Comparison of ENCODE assay signal across 29 cellular contexts in the genomic region with DNA sequence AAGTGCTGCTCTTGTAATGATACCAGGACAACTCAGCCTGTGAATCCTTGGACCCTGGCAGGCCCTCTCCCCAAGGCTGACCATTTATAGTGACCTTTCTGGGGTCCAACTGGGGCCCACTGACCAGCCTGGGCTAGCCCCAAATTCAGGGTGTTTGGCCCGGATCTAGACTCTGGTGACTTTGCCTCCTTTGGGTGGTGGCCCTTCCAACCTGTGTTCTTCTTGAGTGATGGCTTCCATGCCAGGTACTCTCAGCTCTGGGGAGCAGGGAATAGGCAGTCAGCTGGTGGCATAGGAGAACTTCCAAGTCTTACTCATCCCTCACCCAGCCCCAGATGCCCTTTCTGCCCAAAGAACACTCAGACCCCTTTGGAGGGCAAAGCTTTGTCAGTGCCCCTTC.
"Had no signal": no experiment of that assay in that cellular context is flagged by ENCODE, and none has a peak within 500 bp of the region (broad histone marks: within the 10 kb centered on the region; RNA-seq: fewer than 3 reads in every experiment).

No MANE protein-coding gene starts in this region.

- H3K36me3 Mint-ChIP-seq: activated CD4-positive, alpha-beta memory T cell treated with anti-CD3 and anti-CD28 coated beads for 36 hours; activated naive CD4-positive, alpha-beta T cell treated with anti-CD3 and anti-CD28 coated beads, Interleukin-2, amount 50 U/mL, for 72 hours; activated naive CD8-positive, alpha-beta T cell treated with anti-CD3 and anti-CD28 coated beads for 36 hours; T-cell had no signal

- ATAC-seq: activated CD8-positive, alpha-beta T cell treated with anti-CD3 and anti-CD28 coated beads for 36 hours; activated naive CD4-positive, alpha-beta T cell treated with anti-CD3 and anti-CD28 coated beads, Interleukin-2, amount 50 U/mL, for 72 hours; body of pancreas; T-cell; T-helper 17 cell had no signal

- H3K4me1 Mint-ChIP-seq: activated B cell treated with CpG ODN at 0.5 μM for 24 hours; activated CD4-positive, alpha-beta T cell treated with anti-CD3 and anti-CD28 coated beads, Interleukin-2, amount 10 ng/mL, durations not matched to agents 24 days and 14 days; activated naive CD8-positive, alpha-beta T cell treated with anti-CD3 and anti-CD28 coated beads for 36 hours; central memory CD8-positive, alpha-beta T cell; T-cell; T-helper 17 cell had no signal

- H3K4me3 Mint-ChIP-seq: activated B cell treated with CpG ODN at 0.5 μM for 24 hours; activated CD4-positive, alpha-beta memory T cell treated with anti-CD3 and anti-CD28 coated beads for 36 hours; activated CD4-positive, alpha-beta T cell treated with anti-CD3 and anti-CD28 coated beads, Interleukin-2, amount 10 ng/mL, durations not matched to agents 24 days and 14 days; activated CD8-positive, alpha-beta T cell treated with anti-CD3 and anti-CD28 coated beads for 36 hours; activated naive CD4-positive, alpha-beta T cell treated with anti-CD3 and anti-CD28 coated beads for 36 hours; activated naive CD8-positive, alpha-beta T cell treated with anti-CD3 and anti-CD28 coated beads for 36 hours; activated T-cell treated with anti-CD3 and anti-CD28 coated beads, Interleukin-2, amount 50 U/mL, for 24 hours; central memory CD8-positive, alpha-beta T cell; T-cell; T-helper 17 cell had no signal

- H3K36me3 ChIP-seq: adrenal gland, brain microvascular endothelial cell, breast epithelium had no signal

- H3K27ac Mint-ChIP-seq: activated B cell treated with CpG ODN at 0.5 μM for 24 hours; activated CD4-positive, alpha-beta memory T cell treated with anti-CD3 and anti-CD28 coated beads for 36 hours; activated CD4-positive, alpha-beta T cell treated with anti-CD3 and anti-CD28 coated beads, Interleukin-2, amount 10 ng/mL, durations not matched to agents 24 days and 14 days; activated CD8-positive, alpha-beta T cell treated with anti-CD3 and anti-CD28 coated beads for 36 hours; activated naive CD4-positive, alpha-beta T cell treated with anti-CD3 and anti-CD28 coated beads for 36 hours; activated naive CD4-positive, alpha-beta T cell treated with anti-CD3 and anti-CD28 coated beads, Interleukin-2, amount 50 U/mL, for 72 hours; activated naive CD8-positive, alpha-beta T cell treated with anti-CD3 and anti-CD28 coated beads for 36 hours; activated T-cell treated with anti-CD3 and anti-CD28 coated beads, Interleukin-2, amount 50 U/mL, for 24 hours; activated T-helper 2 cell treated with anti-CD3 and anti-CD28 coated beads, Interferon-gamma antibody, Interleukin-2, Interleukin-4, amounts not matched to agents 10 μg/mL and 5 μg/mL and 100 μg/mL, durations not matched to agents 14 hours and 24 hours and 36 hours; T-cell; T-helper 17 cell had no signal

- H3K27ac ChIP-seq: adrenal gland, body of pancreas, brain microvascular endothelial cell, breast epithelium had no signal

- H3K9me3 Mint-ChIP-seq: activated B cell treated with CpG ODN at 0.5 μM for 24 hours; activated CD4-positive, alpha-beta memory T cell treated with anti-CD3 and anti-CD28 coated beads for 36 hours; activated CD8-positive, alpha-beta T cell treated with anti-CD3 and anti-CD28 coated beads for 36 hours; activated naive CD4-positive, alpha-beta T cell treated with anti-CD3 and anti-CD28 coated beads for 36 hours; activated naive CD8-positive, alpha-beta T cell treated with anti-CD3 and anti-CD28 coated beads for 36 hours; activated T-cell treated with anti-CD3 and anti-CD28 coated beads, Interleukin-2, amount 50 U/mL, for 24 hours; activated T-helper 2 cell treated with anti-CD3 and anti-CD28 coated beads, Interferon-gamma antibody, Interleukin-2, Interleukin-4, amounts not matched to agents 10 μg/mL and 5 μg/mL and 100 μg/mL, durations not matched to agents 14 hours and 24 hours and 36 hours; central memory CD8-positive, alpha-beta T cell; T-cell had no signal

- H3K9me3 ChIP-seq: adrenal gland, body of pancreas, breast epithelium had no signal

- H3K4me1 ChIP-seq: adrenal gland, breast epithelium had no signal

- H3K27me3 ChIP-seq: adrenal gland, body of pancreas, breast epithelium had no signal

- H3K4me3 ChIP-seq: adrenal gland, body of pancreas, breast epithelium had no signal

- DNase-seq: activated B cell treated with CpG ODN at 0.5 μM for 24 hours; activated CD4-positive, alpha-beta memory T cell treated with anti-CD3 and anti-CD28 coated beads for 36 hours; activated CD4-positive, alpha-beta T cell treated with anti-CD3 and anti-CD28 coated beads for 4 hours; activated CD4-positive, alpha-beta T cell treated with anti-CD3 and anti-CD28 coated beads, Interleukin-2, amount 10 ng/mL, durations not matched to agents 24 days and 14 days; activated CD4-positive, alpha-beta T cell treated with anti-CD3 and anti-CD28 coated beads, Interleukin-2, amount 50 U/mL, for 1 hour; activated CD4-positive, alpha-beta T cell treated with anti-CD3 and anti-CD28 coated beads, Interleukin-2, amount 50 U/mL, for 4 hours; activated CD4-positive, CD25-positive, alpha-beta regulatory T cell treated with anti-CD3 and anti-CD28 coated beads, Interleukin-2, amount 50 U/mL, for 72 hours; activated CD8-positive, alpha-beta memory T cell treated with anti-CD3 and anti-CD28 coated beads, Interleukin-2, amount 50 U/mL, for 4 hours; activated CD8-positive, alpha-beta T cell treated with anti-CD3 and anti-CD28 coated beads for 36 hours; activated effector memory CD4-positive, alpha-beta T cell treated with Interleukin-2 at 50 U/mL for 16 hours; activated gamma-delta T cell treated with Interleukin-2 at 50 U/mL for 16 hours; activated naive CD4-positive, alpha-beta T cell; activated naive CD4-positive, alpha-beta T cell treated with anti-CD3 and anti-CD28 coated beads for 36 hours; activated naive CD4-positive, alpha-beta T cell treated with anti-CD3 and anti-CD28 coated beads, Interleukin-2, amount 50 U/mL, for 16 hours; activated naive CD8-positive, alpha-beta T cell treated with anti-CD3 and anti-CD28 coated beads for 36 hours; activated T-cell treated with anti-CD3 and anti-CD28 coated beads for 4 hours; activated T-cell treated with anti-CD3 and anti-CD28 coated beads, Interleukin-2, amount 50 U/mL, for 24 hours; adrenal gland; amniotic stem cell; aorta; brain microvascular endothelial cell; caudate nucleus; T-cell; T-helper 17 cell had no signal
